In genomic region chr1:12597792-12598191, GRCh38 we compare ENCODE assay signal across 14 cellular contexts. TPM values are rescaled to one million over a fixed set of nuclear protein-coding genes. Genes with fewer than 3 reads are reported as not detected.
DNase-seq lines count a peak whose midpoint lies in the region; ATAC-seq and TF ChIP-seq lines count a peak whose summit lies in the region.
"Had no signal": no experiment of that assay in that cellular context is flagged by ENCODE, and none has a peak within 500 bp of the region (broad histone marks: within the 10 kb centered on the region; RNA-seq: fewer than 3 reads in every experiment).

No MANE protein-coding gene starts in this region.

- no peak overlapping the region for H3K4me3 Mint-ChIP-seq in nephron progenitor cell
- H3K4me3 Mint-ChIP-seq: activated T-helper 1 cell treated with anti-CD3 and anti-CD28 coated beads, Interleukin-12 subunit alpha, Interleukin-12 subunit beta, Interleukin-2, Interleukin-4 antibody, amounts not matched to agents 30 ng/mL and 10 ng/mL and 1 ng/mL, durations not matched to agents 14 hours and 24 hours and 36 hours; memory B cell had no signal

- no peak overlapping the region for H3K27ac ChIP-seq in HEK293 (ENCODE audit: extremely low read depth, low read depth, low read length)
- H3K27ac ChIP-seq in esophagus muscularis mucosa (replicated peaks in 1 of 4) = peak overlapping the region; percentile 92 to 95 (median 94)
- H3K27ac ChIP-seq in WERI-Rb-1 = no peak overlapping the region

- H3K4me3 ChIP-seq in HEK293 (ENCODE audit: low read depth, low read length) (no peak overlapping the region), esophagus muscularis mucosa (no peak overlapping the region), WERI-Rb-1 (ENCODE audit: low read depth, low read length) (no peak overlapping the region)
- H3K4me3 ChIP-seq: Peyer's patch had no signal

- intact Hi-C loops in esophagus muscularis mucosa (cut with DNase I) = loop anchor here (5.0 kb wide), 1 partner anchor 140 kb away; no protein-coding TSS in a partner anchor

- no peak for TF ChIP-seq POLR2A in esophagus muscularis mucosa (IDR thresholded peaks at IDR 0.05; ENCODE audit: low read depth)

- CTCF ChIA-PET in HEK293 (lab: Yijun Ruan, JAX) = interaction anchor here (0.8 to 1.5 kb wide), 3 partner anchors 19 to 156 kb away, joined by 3 to 8 read pairs (median 5); no protein-coding TSS in a partner anchor

- ATAC-seq in HG03521 (IDR thresholded peaks at IDR 0.05; ENCODE audit: unreplicated experiment) = no peak

- peaks cover 19% of the 10 kb centered on the region for H3K27me3 Mint-ChIP-seq in nephron progenitor cell (ENCODE audit: low read depth, poor library complexity)

- POLR2A ChIA-PET in HEK293 (lab: Yijun Ruan, JAX) = interaction anchor here (0.6 to 1.8 kb wide), 2 partner anchors 14 to 21 kb away, joined by 3 to 13 read pairs; partner anchors contain the start of gene DHRS3

- H3K27me3 ChIP-seq in esophagus muscularis mucosa (no peaks in the 10 kb centered on the region), WERI-Rb-1 (ENCODE audit: insufficient read depth, low read depth, severe bottlenecking) (no peaks in the 10 kb centered on the region)
- H3K27me3 ChIP-seq: Peyer's patch had no signal

- 56% methylated on average over 10 of the region's 10 CpGs for WGBS in esophagus muscularis mucosa

- DNase-seq in Ammon's horn (ENCODE audit: low spot score) (peak; percentile 55), esophagus muscularis mucosa (ENCODE audit: extremely low spot score) (no peak), nephron progenitor cell (no peak), NCI-H2227 (lab: John Stamatoyannopoulos, UW; ENCODE audit: unreplicated experiment) (no peak), GM13976 (ENCODE audit: low spot score) (no peak), WERI-Rb-1 (no peak)
- DNase-seq: cortex of kidney, NCI-H146 had no signal

- no peak for TF ChIP-seq EP300 in esophagus muscularis mucosa (IDR thresholded peaks at IDR 0.05)

- H3K9me3 Mint-ChIP-seq in nephron progenitor cell = no peaks in the 10 kb centered on the region
- H3K9me3 Mint-ChIP-seq: activated T-helper 1 cell treated with anti-CD3 and anti-CD28 coated beads, Interleukin-12 subunit alpha, Interleukin-12 subunit beta, Interleukin-2, Interleukin-4 antibody, amounts not matched to agents 30 ng/mL and 10 ng/mL and 1 ng/mL, durations not matched to agents 14 hours and 24 hours and 36 hours; memory B cell had no signal

- TF ChIP-seq CTCF in HEK293 (tag by site-specific recombination; IDR thresholded peaks at IDR 0.05) (no peak), esophagus muscularis mucosa (IDR thresholded peaks at IDR 0.05) (no peak), nephron progenitor cell (IDR thresholded peaks at IDR 0.05) (no peak), GM13976 (IDR thresholded peaks at IDR 0.05; ENCODE audit: borderline replicate concordance, control extremely low read depth, extremely low read depth, insufficient read depth, missing control alignments) (no peak), WERI-Rb-1 (IDR thresholded peaks at IDR 0.05; ENCODE audit: low read depth, low read length) (no peak)

- H3K36me3 Mint-ChIP-seq in nephron progenitor cell (ENCODE audit: low read depth) = no peaks in the 10 kb centered on the region
- H3K36me3 Mint-ChIP-seq: memory B cell had no signal

- in situ Hi-C loops in GM13976 (cut with MboI; ENCODE audit: low sequenced_read_pairs, unreplicated experiment) = no loop called here

- H3K27ac Mint-ChIP-seq in nephron progenitor cell = peak overlapping the region; percentile 53
- H3K27ac Mint-ChIP-seq: activated T-helper 1 cell treated with anti-CD3 and anti-CD28 coated beads, Interleukin-12 subunit alpha, Interleukin-12 subunit beta, Interleukin-2, Interleukin-4 antibody, amounts not matched to agents 30 ng/mL and 10 ng/mL and 1 ng/mL, durations not matched to agents 14 hours and 24 hours and 36 hours; memory B cell had no signal

- no peaks in the 10 kb centered on the region for H3K9me3 ChIP-seq in HEK293 (ENCODE audit: control insufficient read depth, insufficient read depth, low read depth, low read length)
- no peaks in the 10 kb centered on the region for H3K9me3 ChIP-seq in esophagus muscularis mucosa
- H3K9me3 ChIP-seq in WERI-Rb-1 (ENCODE audit: severe bottlenecking) = no peaks in the 10 kb centered on the region
- H3K9me3 ChIP-seq: Peyer's patch had no signal

- H3K4me1 Mint-ChIP-seq in nephron progenitor cell = peaks cover 86% of the 10 kb centered on the region

- H3K4me1 ChIP-seq in HEK293 (ENCODE audit: control insufficient read depth, insufficient read depth, low read length) (peaks cover 8% of the 10 kb centered on the region), esophagus muscularis mucosa (peaks cover 98 to 100% (median 100%) of the 10 kb centered on the region in 4 donors)

- H3K36me3 ChIP-seq in HEK293 (ENCODE audit: control insufficient read depth in 2 of 2, insufficient read depth in 1 of 2, low read length in 2 of 2) = no peaks in the 10 kb centered on the region
- H3K36me3 ChIP-seq in esophagus muscularis mucosa = peaks cover 0 to 2% (median 0%) of the 10 kb centered on the region in 4 donors
- H3K36me3 ChIP-seq in WERI-Rb-1 = no peaks in the 10 kb centered on the region
- H3K36me3 ChIP-seq: Peyer's patch had no signal

TF ChIP-seq in HEK293, 187 proteins besides CTCF, POLR2A, EP300 and RAD21:
- no peak for TF ChIP-seq ZNF24 (tag by site-specific recombination; IDR thresholded peaks at IDR 0.05)
- TF ChIP-seq, protein P1, sequence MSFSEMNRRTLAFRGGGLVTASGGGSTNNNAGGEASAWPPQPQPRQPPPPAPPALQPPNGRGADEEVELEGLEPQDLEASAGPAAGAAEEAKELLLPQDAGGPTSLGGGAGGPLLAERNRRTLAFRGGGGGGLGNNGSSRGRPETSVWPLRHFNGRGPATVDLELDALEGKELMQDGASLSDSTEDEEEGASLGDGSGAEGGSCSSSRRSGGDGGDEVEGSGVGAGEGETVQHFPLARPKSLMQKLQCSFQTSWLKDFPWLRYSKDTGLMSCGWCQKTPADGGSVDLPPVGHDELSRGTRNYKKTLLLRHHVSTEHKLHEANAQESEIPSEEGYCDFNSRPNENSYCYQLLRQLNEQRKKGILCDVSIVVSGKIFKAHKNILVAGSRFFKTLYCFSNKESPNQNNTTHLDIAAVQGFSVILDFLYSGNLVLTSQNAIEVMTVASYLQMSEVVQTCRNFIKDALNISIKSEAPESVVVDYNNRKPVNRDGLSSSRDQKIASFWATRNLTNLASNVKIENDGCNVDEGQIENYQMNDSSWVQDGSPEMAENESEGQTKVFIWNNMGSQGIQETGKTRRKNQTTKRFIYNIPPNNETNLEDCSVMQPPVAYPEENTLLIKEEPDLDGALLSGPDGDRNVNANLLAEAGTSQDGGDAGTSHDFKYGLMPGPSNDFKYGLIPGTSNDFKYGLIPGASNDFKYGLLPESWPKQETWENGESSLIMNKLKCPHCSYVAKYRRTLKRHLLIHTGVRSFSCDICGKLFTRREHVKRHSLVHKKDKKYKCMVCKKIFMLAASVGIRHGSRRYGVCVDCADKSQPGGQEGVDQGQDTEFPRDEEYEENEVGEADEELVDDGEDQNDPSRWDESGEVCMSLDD (tag by site-specific recombination; IDR thresholded peaks at IDR 0.05) = no peak
- TF ChIP-seq TRIM28 (IDR thresholded peaks at IDR 0.05; ENCODE audit: borderline replicate concordance, low read length) = no peak
- TF ChIP-seq ZBTB48 (tag by site-specific recombination; IDR thresholded peaks at IDR 0.05) = no peak
- TF ChIP-seq PATZ1 (tag by site-specific recombination; IDR thresholded peaks at IDR 0.05) = no peak
- no peak for TF ChIP-seq ZNF792 (tag by site-specific recombination; IDR thresholded peaks at IDR 0.05)
- TF ChIP-seq GLIS1 (tag by site-specific recombination; IDR thresholded peaks at IDR 0.05) = peak; percentile 80
- TF ChIP-seq ZIC2 (tag by site-specific recombination; IDR thresholded peaks at IDR 0.05) = peak; percentile 70
- no peak for TF ChIP-seq ZNF354C (tag by site-specific recombination; IDR thresholded peaks at IDR 0.05; ENCODE audit: borderline replicate concordance, low read depth)
- no peak for TF ChIP-seq ZNF664 (tag by site-specific recombination; IDR thresholded peaks at IDR 0.05)
TF ChIP-seq in HEK293: peak in this region for 2.

RNA-seq across cellular contexts. Expression of gene DHRS3, which starts 20.2 kb away (rescaled TPM):
- total RNA-seq in esophagus muscularis mucosa = 100 to 1,000 TPM; 130 to 237 (median 200) TPM

RNA-seq across cellular contexts. Expression of gene AADACL4, which starts 46.1 kb away (rescaled TPM):
- total RNA-seq in esophagus muscularis mucosa = not detected
- total RNA-seq: activated T-helper 1 cell treated with anti-CD3 and anti-CD28 coated beads, Interleukin-12 subunit alpha, Interleukin-12 subunit beta, Interleukin-2, Interleukin-4 antibody, amounts not matched to agents 30 ng/mL and 10 ng/mL and 1 ng/mL, durations not matched to agents 14 hours and 24 hours and 36 hours; frontal cortex; Peyer's patch had no signal

Comparison
In these comparisons a context has a peak if more than half of its experiments do, and no peak if none do; other contexts are left out.
1. H3K27ac ChIP-seq: peak in esophagus muscularis mucosa (4 of 4); none in HEK293 (single experiment) and WERI-Rb-1 (single experiment).